Comparison of ENCODE assay signal across 8 cellular contexts in genomic region chr16:81451753-81452680, GRCh38. TPM values are rescaled to one million over a fixed set of nuclear protein-coding genes. Genes with fewer than 3 reads are reported as not detected.
DNase-seq lines count a peak whose midpoint lies in the region; ATAC-seq and TF ChIP-seq lines count a peak whose summit lies in the region.

No MANE protein-coding gene starts in this region.

- H3K27me3 Mint-ChIP-seq in CD14-positive monocyte (ENCODE audit: low read depth in 3 of 3), result peaks cover 0 to 4% (median 0%) of the 10 kb centered on the region in 3 donors
- no peaks in the 10 kb centered on the region for H3K27me3 Mint-ChIP-seq in naive thymus-derived CD8-positive, alpha-beta T cell

- intact Hi-C loops in CD14-positive monocyte (cut with micrococcal nuclease), result loop anchor here in 1 of 2 donors (5.0 kb wide), 1 partner anchor 40 kb away; no protein-coding TSS in a partner anchor

- TF ChIP-seq CTCF in CD14-positive monocyte (IDR thresholded peaks at IDR 0.05), result no peak

- H3K27ac Mint-ChIP-seq in CD14-positive monocyte, result peak overlapping the region; percentile 92 to 97 (median 95)
- H3K27ac Mint-ChIP-seq in naive thymus-derived CD8-positive, alpha-beta T cell, result peak overlapping the region; percentile 87 to 98 (median 90)

- peaks cover 51 to 63% of the 10 kb centered on the region in 2 donors for H3K36me3 Mint-ChIP-seq in CD14-positive monocyte
- peaks cover 0 to 14% (median under 1%) of the 10 kb centered on the region in 3 donors for H3K36me3 Mint-ChIP-seq in naive thymus-derived CD8-positive, alpha-beta T cell

- POLR2A ChIA-PET in naive thymus-derived CD8-positive, alpha-beta T cell (lab: Charles Lee), result interaction anchor here (0.6 to 3.0 kb wide), 4 partner anchors 12 to 182 kb away, joined by 3 to 13 read pairs (median 3); no protein-coding TSS in a partner anchor

- H3K9me3 Mint-ChIP-seq in CD14-positive monocyte, result no peaks in the 10 kb centered on the region
- H3K9me3 Mint-ChIP-seq in naive thymus-derived CD8-positive, alpha-beta T cell, result peaks cover 0 to 2% (median 0%) of the 10 kb centered on the region in 9 donors

- H3K27ac ChIP-seq in caudate nucleus (ENCODE audit: low read depth, low read length), result peak overlapping the region; percentile 39

- H3K4me1 Mint-ChIP-seq in CD14-positive monocyte, result peaks cover 94% of the 10 kb centered on the region
- H3K4me1 Mint-ChIP-seq in naive thymus-derived CD8-positive, alpha-beta T cell, result peaks cover 55 to 90% (median 83%) of the 10 kb centered on the region in 4 donors

- ATAC-seq in naive thymus-derived CD8-positive, alpha-beta T cell, result peak; percentile 82 to 94
- ATAC-seq in HG03469 (IDR thresholded peaks at IDR 0.05; ENCODE audit: unreplicated experiment), result no peak
- no peak for ATAC-seq in GM19455 (IDR thresholded peaks at IDR 0.05; ENCODE audit: unreplicated experiment)

- DNase-seq in CD14-positive monocyte (ENCODE audit: low spot score) (peak; percentile 90), OCI-M1 (lab: John Stamatoyannopoulos, UW) (peak; percentile 22), caudate nucleus (lab: John Stamatoyannopoulos, UW) (peak in 9 of 61 donors; percentile 8 to 31 (median 21)), epidermal melanocyte (ENCODE audit: insufficient read length, low spot score) (no peak), NCI-H2029 treated with DMSO at 0.1 percent for 48 hours (lab: John Stamatoyannopoulos, UW) (no peak)
- DNase-seq in naive thymus-derived CD8-positive, alpha-beta T cell, result peak in 7 of 10 donors; percentile 21 to 72 (median 65)

- H3K4me3 Mint-ChIP-seq in CD14-positive monocyte, result peak overlapping the region; percentile 78 to 87
- peak overlapping the region; percentile 46 to 87 (median 78) for H3K4me3 Mint-ChIP-seq in naive thymus-derived CD8-positive, alpha-beta T cell

RNA-seq across cellular contexts. Expression of gene CMIP, which starts 7.4 kb away (rescaled TPM):
- polyA plus RNA-seq in CD14-positive monocyte, result under 1 TPM; 0.85 to 0.93 TPM
- 10 to 100 TPM; 38.8 to 41.5 TPM for total RNA-seq in naive thymus-derived CD8-positive, alpha-beta T cell
- polyA plus RNA-seq in naive thymus-derived CD8-positive, alpha-beta T cell, result 1 to 10 TPM in 1 of 3 donors, under 1 TPM in 2; 0.31 to 1.3 (median 0.65) TPM

Comparison
In these comparisons a context has a peak if more than half of its experiments do, and no peak if none do; other contexts are left out.
1. DNase-seq: peak in CD14-positive monocyte (single experiment), OCI-M1 (single experiment) and naive thymus-derived CD8-positive, alpha-beta T cell (7 of 10); none in epidermal melanocyte (single experiment) and NCI-H2029 treated with DMSO at 0.1 percent for 48 hours (single experiment).
2. ATAC-seq: peak in naive thymus-derived CD8-positive, alpha-beta T cell (2 of 2); none in HG03469 (single experiment) and GM19455 (single experiment).